Comparison of ENCODE assay signal across 17 cellular contexts in genomic region chr2:5287558-5288334, GRCh38.
DNase-seq lines count a peak whose midpoint lies in the region; ATAC-seq and TF ChIP-seq lines count a peak whose summit lies in the region.
"Had no signal": no experiment of that assay in that cellular context is flagged by ENCODE, and none has a peak within 500 bp of the region (broad histone marks: within the 10 kb centered on the region; RNA-seq: fewer than 3 reads in every experiment).

No MANE protein-coding gene starts in this region.

- intact Hi-C loops in dorsolateral prefrontal cortex (cut with DNase I) (no loop called here), breast epithelium (cut with DNase I; ENCODE audit: low total_unique reads) (no loop called here)

- H3K9me3 ChIP-seq in muscle layer of colon (ENCODE audit: low read length) (no peaks in the 10 kb centered on the region), stomach smooth muscle (ENCODE audit: control insufficient read depth in 2 of 2, low read length in 2 of 2) (no peaks in the 10 kb centered on the region), breast epithelium (no peaks in the 10 kb centered on the region)
- H3K9me3 ChIP-seq: BLaER1 treated with 17β-estradiol and CSF1 and Interleukin-3, amounts not matched to agents 10 nM and 100 nM had no signal

- H3K27me3 ChIP-seq in muscle layer of colon (ENCODE audit: control insufficient read depth in 1 of 2, insufficient read depth in 2 of 2, low read length in 2 of 2) (no peaks in the 10 kb centered on the region), stomach smooth muscle (ENCODE audit: control insufficient read depth in 1 of 2, insufficient read depth in 2 of 2, low read length in 2 of 2) (no peaks in the 10 kb centered on the region), dorsolateral prefrontal cortex (peaks cover 0 to 6% (median 0%) of the 10 kb centered on the region in 45 donors), breast epithelium (no peaks in the 10 kb centered on the region)
- H3K27me3 ChIP-seq: BLaER1 treated with 17β-estradiol and CSF1 and Interleukin-3, amounts not matched to agents 10 nM and 100 nM had no signal

- H3K27ac ChIP-seq in muscle layer of colon (ENCODE audit: low read depth, low read length) (peak overlapping the region; percentile 12), stomach smooth muscle (ENCODE audit: low read length) (peak overlapping the region; percentile 24), dorsolateral prefrontal cortex (no peak overlapping the region), breast epithelium (no peak overlapping the region)
- H3K27ac ChIP-seq: BLaER1 treated with 17β-estradiol and CSF1 and Interleukin-3, amounts not matched to agents 10 nM and 100 nM had no signal

- TF ChIP-seq POLR2A in breast epithelium (IDR thresholded peaks at IDR 0.05), result no peak

- H3K4me3 ChIP-seq in muscle layer of colon (ENCODE audit: low read depth in 1 of 2, low read length in 2 of 2) (no peak overlapping the region), stomach smooth muscle (ENCODE audit: low read length in 2 of 2) (no peak overlapping the region), dorsolateral prefrontal cortex (no peak overlapping the region), breast epithelium (no peak overlapping the region)
- H3K4me3 ChIP-seq: BLaER1 treated with 17β-estradiol and CSF1 and Interleukin-3, amounts not matched to agents 10 nM and 100 nM; GM12878 had no signal

- DNase-seq in GM19238 (ENCODE audit: insufficient read length, low spot score) (peak; percentile 1), astrocyte of the hippocampus (ENCODE audit: low read depth, low spot score) (peak; percentile 77), dorsolateral prefrontal cortex (no peak), breast epithelium (ENCODE audit: low spot score in 2 of 2) (no peak)
- DNase-seq: 8988T; AML-193; Calu3; CD4-positive, alpha-beta T cell; DMS 273 treated with DMSO at 0.1 percent for 48 hours; HCEC 1CT; HFFc6 had no signal

- no peak for ATAC-seq in GM18519 (IDR thresholded peaks at IDR 0.05; ENCODE audit: low FRiP score, unreplicated experiment)
- ATAC-seq: GM12878, HepG2 had no signal

- H3K36me3 ChIP-seq in muscle layer of colon (ENCODE audit: insufficient read depth, low read length) (no peaks in the 10 kb centered on the region), stomach smooth muscle (ENCODE audit: control insufficient read depth in 2 of 2, insufficient read depth in 2 of 2, low read length in 2 of 2) (no peaks in the 10 kb centered on the region), breast epithelium (no peaks in the 10 kb centered on the region)
- H3K36me3 ChIP-seq: BLaER1 treated with 17β-estradiol and CSF1 and Interleukin-3, amounts not matched to agents 10 nM and 100 nM had no signal

- peaks cover 35% of the 10 kb centered on the region for H3K4me1 ChIP-seq in muscle layer of colon (ENCODE audit: insufficient read depth, low read length)
- peaks cover 13% of the 10 kb centered on the region for H3K4me1 ChIP-seq in stomach smooth muscle (ENCODE audit: control insufficient read depth, insufficient read depth, low read length)
- no peaks in the 10 kb centered on the region for H3K4me1 ChIP-seq in breast epithelium
- H3K4me1 ChIP-seq: BLaER1 treated with 17β-estradiol and CSF1 and Interleukin-3, amounts not matched to agents 10 nM and 100 nM had no signal

- TF ChIP-seq CTCF in dorsolateral prefrontal cortex (IDR thresholded peaks at IDR 0.05 in 54 of 56, conservative IDR thresholded peaks at IDR 0.05 in 2 of 56; ENCODE audit: low read depth in 1 of 56, partially characterized antibody in 56 of 56), result no peak
- TF ChIP-seq CTCF in breast epithelium (IDR thresholded peaks at IDR 0.05), result no peak

- H3K9ac ChIP-seq in muscle layer of colon (ENCODE audit: low read length) (no peak overlapping the region), stomach smooth muscle (ENCODE audit: low read length in 2 of 2) (no peak overlapping the region)
- H3K9ac ChIP-seq: BLaER1 treated with 17β-estradiol and CSF1 and Interleukin-3, amounts not matched to agents 10 nM and 100 nM had no signal

Comparison
In these comparisons a context has a peak if more than half of its experiments do, and no peak if none do; other contexts are left out.
1. DNase-seq: peak in GM19238 (single experiment) and astrocyte of the hippocampus (single experiment); none in dorsolateral prefrontal cortex (0 of 10) and breast epithelium (0 of 2).
2. H3K27ac ChIP-seq: peak in muscle layer of colon (single experiment) and stomach smooth muscle (single experiment); none in dorsolateral prefrontal cortex (0 of 59) and breast epithelium (0 of 2).